In the genomic region with DNA sequence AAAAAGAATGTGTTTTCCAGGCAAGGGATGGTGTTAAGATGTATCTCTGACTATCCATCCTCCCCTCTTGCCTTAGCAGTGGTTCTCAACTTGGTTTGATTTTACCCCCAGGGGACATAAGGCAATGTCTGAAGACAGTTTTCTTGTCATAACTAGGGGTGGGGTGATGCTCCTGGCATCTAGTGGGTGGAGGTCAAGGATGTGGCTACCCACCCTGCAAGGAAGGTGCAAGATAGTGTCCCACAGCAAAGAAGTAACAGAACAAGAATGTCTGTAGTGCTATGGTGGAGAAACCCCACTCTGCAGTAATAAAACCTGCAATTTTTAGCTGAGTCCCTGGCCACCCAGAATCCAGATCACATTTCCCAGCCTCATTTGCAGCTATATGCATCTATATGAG, we compare ENCODE assay signal across 17 cellular contexts.
A peak's percentile ranks its signal among the peaks of the same experiment; 100 is the strongest.
DNase-seq lines count a peak whose midpoint lies in the region; ATAC-seq and TF ChIP-seq lines count a peak whose summit lies in the region.
"Had no signal": no experiment of that assay in that cellular context is flagged by ENCODE, and none has a peak within 500 bp of the region (broad histone marks: within the 10 kb centered on the region; RNA-seq: fewer than 3 reads in every experiment).

No MANE protein-coding gene starts in this region.

- TF ChIP-seq CTCF in Calu3 (IDR thresholded peaks at IDR 0.05; ENCODE audit: unreplicated experiment): no peak

- intact Hi-C loops in Calu3 (cut with micrococcal nuclease; ENCODE audit: unreplicated experiment): no loop called here

- no peak overlapping the region for H3K4me3 Mint-ChIP-seq in activated CD8-positive, alpha-beta memory T cell treated with anti-CD3 and anti-CD28 coated beads, Interleukin-2, amount 10 ng/mL, durations not matched to agents 7 days and 5 days
- H3K4me3 Mint-ChIP-seq in immature natural killer cell (peak overlapping the region; percentile 19 to 81 (median 68)), Calu3 (ENCODE audit: low read depth, unreplicated experiment) (no peak overlapping the region)
- H3K4me3 Mint-ChIP-seq in natural killer cell treated with Interleukin-12 subunit alpha and Interleukin-12 subunit beta and Interleukin-15 and Interleukin-18, amount 100 ng/mL, for 72 hours: peak overlapping the region; percentile 12
- H3K4me3 Mint-ChIP-seq: B cell; CD4-positive, CD25-positive, alpha-beta regulatory T cell; CD8-positive, alpha-beta T cell; GM23338; H9 had no signal

- H3K27me3 Mint-ChIP-seq in activated CD8-positive, alpha-beta memory T cell treated with anti-CD3 and anti-CD28 coated beads, Interleukin-2, amount 10 ng/mL, durations not matched to agents 7 days and 5 days: peaks cover 2% of the 10 kb centered on the region
- H3K27me3 Mint-ChIP-seq in immature natural killer cell (ENCODE audit: low read depth in 3 of 3) (peaks cover 0 to 15% (median 1%) of the 10 kb centered on the region in 3 donors), Calu3 (ENCODE audit: unreplicated experiment) (no peaks in the 10 kb centered on the region)
- H3K27me3 Mint-ChIP-seq in natural killer cell treated with Interleukin-12 subunit alpha and Interleukin-12 subunit beta and Interleukin-15 and Interleukin-18, amount 100 ng/mL, for 72 hours: no peaks in the 10 kb centered on the region

- CTCF ChIA-PET in activated CD8-positive, alpha-beta memory T cell treated with anti-CD3 and anti-CD28 coated beads, Interleukin-2, amount 10 ng/mL, durations not matched to agents 7 days and 5 days (lab: Charles Lee): interaction anchor here (1.9 kb wide), 1 partner anchor 31 kb away, joined by 5 read pairs; no protein-coding TSS in a partner anchor
- CTCF ChIA-PET in Calu3 (lab: Charles Lee): no interaction called here

- peak; percentile 14 for DNase-seq in NK-92 treated with Interleukin-12 subunit alpha and Interleukin-12 subunit beta, amount 100 ng/mL, for 24 hours (lab: John Stamatoyannopoulos, UW)
- DNase-seq in NK-92 (lab: John Stamatoyannopoulos, UW; ENCODE audit: unreplicated experiment) (no peak), immature natural killer cell (peak; percentile 56 to 69 (median 68)), NCI-H69 (lab: John Stamatoyannopoulos, UW) (no peak), Calu3 (no peak)
- DNase-seq in activated CD8-positive, alpha-beta memory T cell treated with anti-CD3 and anti-CD28 coated beads, Interleukin-2, amount 10 ng/mL, durations not matched to agents 7 days and 5 days: peak; percentile 55
- no peak for DNase-seq in activated CD8-positive, alpha-beta memory T cell treated with anti-CD3 and anti-CD28 coated beads, Interleukin-2, amount 50 U/mL, for 48 hours
- DNase-seq in natural killer cell treated with Interleukin-12 subunit alpha and Interleukin-12 subunit beta and Interleukin-15 and Interleukin-18, amount 100 ng/mL, for 72 hours (ENCODE audit: low spot score): no peak
- DNase-seq: CD4-positive, CD25-positive, alpha-beta regulatory T cell; CD8-positive, alpha-beta T cell; DMS53; DMS79 treated with DMSO at 0.1 percent for 48 hours; GF-D8; H9 had no signal

- peak overlapping the region; percentile 11 for H3K27ac Mint-ChIP-seq in activated CD8-positive, alpha-beta memory T cell treated with anti-CD3 and anti-CD28 coated beads, Interleukin-2, amount 10 ng/mL, durations not matched to agents 7 days and 5 days
- H3K27ac Mint-ChIP-seq in immature natural killer cell (peak overlapping the region in 3 of 6 donors; percentile 49 to 81 (median 58)), Calu3 (ENCODE audit: unreplicated experiment) (no peak overlapping the region)
- peak overlapping the region; percentile 19 to 59 for H3K27ac Mint-ChIP-seq in natural killer cell treated with Interleukin-12 subunit alpha and Interleukin-12 subunit beta and Interleukin-15 and Interleukin-18, amount 100 ng/mL, for 72 hours
- H3K27ac Mint-ChIP-seq: B cell; CD8-positive, alpha-beta T cell; GM23338; H9 had no signal

- peaks cover 47% of the 10 kb centered on the region for H3K4me1 Mint-ChIP-seq in activated CD8-positive, alpha-beta memory T cell treated with anti-CD3 and anti-CD28 coated beads, Interleukin-2, amount 10 ng/mL, durations not matched to agents 7 days and 5 days
- H3K4me1 Mint-ChIP-seq in immature natural killer cell (peaks cover 33 to 43% of the 10 kb centered on the region in 2 donors), Calu3 (ENCODE audit: low read depth, unreplicated experiment) (peaks cover 25% of the 10 kb centered on the region)
- H3K4me1 Mint-ChIP-seq in natural killer cell treated with Interleukin-12 subunit alpha and Interleukin-12 subunit beta and Interleukin-15 and Interleukin-18, amount 100 ng/mL, for 72 hours (ENCODE audit: low read depth in 2 of 2): peaks cover 28 to 43% of the 10 kb centered on the region in 2 donors
- H3K4me1 Mint-ChIP-seq: B cell, GM23338 had no signal

- ATAC-seq in activated CD8-positive, alpha-beta memory T cell treated with anti-CD3 and anti-CD28 coated beads, Interleukin-2, amount 10 ng/mL, durations not matched to agents 7 days and 5 days: peak; percentile 34
- ATAC-seq in natural killer cell treated with Interleukin-12 subunit alpha and Interleukin-12 subunit beta and Interleukin-15 and Interleukin-18, amount 100 ng/mL, for 72 hours: peak; percentile 52 to 62
- ATAC-seq: CD8-positive, alpha-beta T cell; GM23338; HCT116 had no signal

- peaks cover 1% of the 10 kb centered on the region for H3K36me3 Mint-ChIP-seq in activated CD8-positive, alpha-beta memory T cell treated with anti-CD3 and anti-CD28 coated beads, Interleukin-2, amount 10 ng/mL, durations not matched to agents 7 days and 5 days
- H3K36me3 Mint-ChIP-seq in immature natural killer cell (no peaks in the 10 kb centered on the region), Calu3 (ENCODE audit: insufficient read depth, unreplicated experiment) (peaks cover 6% of the 10 kb centered on the region)
- H3K36me3 Mint-ChIP-seq in natural killer cell treated with Interleukin-12 subunit alpha and Interleukin-12 subunit beta and Interleukin-15 and Interleukin-18, amount 100 ng/mL, for 72 hours: no peaks in the 10 kb centered on the region
- H3K36me3 Mint-ChIP-seq: CD8-positive, alpha-beta T cell had no signal

- BruUV-seq in Calu3 (replicated peaks; lab: Mats Ljungman, UMichigan): no TSS peak

- no peaks in the 10 kb centered on the region for H3K9me3 Mint-ChIP-seq in activated CD8-positive, alpha-beta memory T cell treated with anti-CD3 and anti-CD28 coated beads, Interleukin-2, amount 10 ng/mL, durations not matched to agents 7 days and 5 days (ENCODE audit: low read depth)
- H3K9me3 Mint-ChIP-seq in immature natural killer cell (no peaks in the 10 kb centered on the region), Calu3 (ENCODE audit: low read depth, unreplicated experiment) (no peaks in the 10 kb centered on the region)
- no peaks in the 10 kb centered on the region for H3K9me3 Mint-ChIP-seq in natural killer cell treated with Interleukin-12 subunit alpha and Interleukin-12 subunit beta and Interleukin-15 and Interleukin-18, amount 100 ng/mL, for 72 hours
- H3K9me3 Mint-ChIP-seq: CD8-positive, alpha-beta T cell had no signal

Comparison
In these comparisons a context has a peak if more than half of its experiments do, and no peak if none do; other contexts are left out.
1. DNase-seq: peak in NK-92 treated with Interleukin-12 subunit alpha and Interleukin-12 subunit beta, amount 100 ng/mL, for 24 hours (single experiment), activated CD8-positive, alpha-beta memory T cell treated with anti-CD3 and anti-CD28 coated beads, Interleukin-2, amount 10 ng/mL, durations not matched to agents 7 days and 5 days (single experiment) and immature natural killer cell (3 of 3); none in NK-92 (single experiment), activated CD8-positive, alpha-beta memory T cell treated with anti-CD3 and anti-CD28 coated beads, Interleukin-2, amount 50 U/mL, for 48 hours (single experiment), natural killer cell treated with Interleukin-12 subunit alpha and Interleukin-12 subunit beta and Interleukin-15 and Interleukin-18, amount 100 ng/mL, for 72 hours (single experiment), NCI-H69 (single experiment) and Calu3 (single experiment).
2. H3K4me3 Mint-ChIP-seq: peak in immature natural killer cell (5 of 5) and natural killer cell treated with Interleukin-12 subunit alpha and Interleukin-12 subunit beta and Interleukin-15 and Interleukin-18, amount 100 ng/mL, for 72 hours (single experiment); none in activated CD8-positive, alpha-beta memory T cell treated with anti-CD3 and anti-CD28 coated beads, Interleukin-2, amount 10 ng/mL, durations not matched to agents 7 days and 5 days (single experiment) and Calu3 (single experiment).